26 cellular contexts compared by ENCODE assay signal in the genomic region with DNA sequence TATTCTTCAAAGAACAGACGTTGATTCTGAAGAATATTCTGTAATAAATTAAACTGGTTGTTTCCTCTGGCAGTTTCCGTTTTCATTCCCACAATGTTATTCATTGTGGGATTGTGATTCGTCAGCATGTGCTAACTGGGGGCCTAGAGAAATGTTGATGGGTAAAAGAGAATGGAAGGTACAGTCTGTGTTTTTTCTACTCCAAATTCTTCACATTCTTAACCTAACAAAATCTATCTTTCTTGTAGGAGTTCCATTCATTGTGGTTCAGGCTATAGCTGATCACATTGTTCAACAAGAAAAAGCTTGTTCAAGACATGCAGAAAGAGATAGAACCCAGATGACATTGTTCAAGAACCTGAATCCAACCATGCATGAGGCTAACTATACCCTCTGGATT. TPM values are rescaled to one million over a fixed set of nuclear protein-coding genes. Genes with fewer than 3 reads are reported as not detected.
DNase-seq lines count a peak whose midpoint lies in the region; ATAC-seq, FAIRE-seq and TF ChIP-seq lines count a peak whose summit lies in the region.
"Had no signal": no experiment of that assay in that cellular context is flagged by ENCODE, and none has a peak within 500 bp of the region (broad histone marks: within the 10 kb centered on the region; RNA-seq: fewer than 3 reads in every experiment).

No MANE protein-coding gene starts in this region.

- H3K9me3 ChIP-seq in H1 (ENCODE audit: insufficient read depth in 2 of 2, low read depth in 1 of 2, low read length in 1 of 2): no peaks in the 10 kb centered on the region
- H3K9me3 ChIP-seq in osteoblast (ENCODE audit: low read depth, low read length): no peaks in the 10 kb centered on the region
- H3K9me3 ChIP-seq: left ventricle myocardium inferior, stomach, upper lobe of left lung had no signal

- no peak overlapping the region for H2BK15ac ChIP-seq in H1 (ENCODE audit: low read length)

- no peaks in the 10 kb centered on the region for H3K4me1 Mint-ChIP-seq in activated CD8-positive, alpha-beta T cell treated with anti-CD3 and anti-CD28 coated beads, Interleukin-2, amount 10 ng/mL, durations not matched to agents 7 days and 5 days (ENCODE audit: low read depth)
- H3K4me1 Mint-ChIP-seq: activated naive CD8-positive, alpha-beta T cell treated with anti-CD3 and anti-CD28 coated beads, Interleukin-2, amount 50 U/mL, for 24 hours had no signal

- DNase-seq in EH (ENCODE audit: low read depth): peak; percentile 32
- peak; percentile 27 for DNase-seq in M059J (ENCODE audit: low read depth)
- DNase-seq in H1 (ENCODE audit: low read depth in 1 of 2, low spot score in 2 of 2): no peak
- DNase-seq in osteoblast (ENCODE audit: insufficient read length, low spot score, missing footprints): no peak
- no peak for DNase-seq in activated CD8-positive, alpha-beta T cell treated with anti-CD3 and anti-CD28 coated beads, Interleukin-2, amount 10 ng/mL, durations not matched to agents 7 days and 5 days
- no peak for DNase-seq in DMS 273 (lab: John Stamatoyannopoulos, UW; ENCODE audit: unreplicated experiment)
- no peak for DNase-seq in stimulated activated CD4-positive, alpha-beta T cell treated with anti-CD3 and anti-CD28 coated beads, Interleukin-4, amount 100 ng/mL, for 24 hours
- DNase-seq: activated CD8-positive, alpha-beta memory T cell treated with anti-CD3 and anti-CD28 coated beads, Interleukin-2, amount 50 U/mL, for 48 hours; activated effector memory CD4-positive, alpha-beta T cell treated with Interleukin-2 at 50 U/mL for 16 hours; activated naive CD8-positive, alpha-beta T cell treated with anti-CD3 and anti-CD28 coated beads, Interleukin-2, amount 50 U/mL, for 24 hours; DND-41; dorsolateral prefrontal cortex; left ventricle myocardium inferior; MM.1S; NCI-H146; NCI-H748 treated with DMSO at 0.1 percent for 48 hours; stimulated activated CD4-positive, alpha-beta T cell treated with anti-CD3 and anti-CD28 coated beads, Interleukin-2, amount 100 ng/mL, for 48 hours; stomach; upper lobe of left lung had no signal

- TF ChIP-seq CTCF in H1 (IDR thresholded peaks at IDR 0.05; ENCODE audit: control extremely low read depth in 1 of 3, insufficient read depth in 1 of 3, low read depth in 1 of 3, low read length in 3 of 3): no peak
- no peak for TF ChIP-seq CTCF in osteoblast (IDR thresholded peaks at IDR 0.05; ENCODE audit: extremely low read depth, low read depth, low read length)

- CTCF ChIA-PET in H1 (lab: Charles Lee; ENCODE audit: partially characterized antibody): no interaction called here
- CTCF ChIA-PET in activated CD8-positive, alpha-beta T cell treated with anti-CD3 and anti-CD28 coated beads, Interleukin-2, amount 10 ng/mL, durations not matched to agents 7 days and 5 days (lab: Charles Lee): no interaction called here

- H3K27me3 Mint-ChIP-seq in activated CD8-positive, alpha-beta T cell treated with anti-CD3 and anti-CD28 coated beads, Interleukin-2, amount 10 ng/mL, durations not matched to agents 7 days and 5 days (ENCODE audit: low read depth): peaks cover 24% of the 10 kb centered on the region

- H3K4me3 Mint-ChIP-seq in activated CD8-positive, alpha-beta T cell treated with anti-CD3 and anti-CD28 coated beads, Interleukin-2, amount 10 ng/mL, durations not matched to agents 7 days and 5 days: no peak overlapping the region
- H3K4me3 Mint-ChIP-seq: activated naive CD8-positive, alpha-beta T cell treated with anti-CD3 and anti-CD28 coated beads, Interleukin-2, amount 50 U/mL, for 24 hours had no signal

- H3K79me2 ChIP-seq in H1 (ENCODE audit: control insufficient read depth in 1 of 2, insufficient read depth in 2 of 2, low read length in 2 of 2) (no peaks in the 10 kb centered on the region), osteoblast (ENCODE audit: insufficient read depth, low read length) (no peaks in the 10 kb centered on the region)

- H3K23me2 ChIP-seq in H1 (ENCODE audit: low read depth, low read length): no peaks in the 10 kb centered on the region

- H4K8ac ChIP-seq in H1 (ENCODE audit: extremely low read depth, insufficient read depth, low read length): no peak overlapping the region

- ATAC-seq in activated CD8-positive, alpha-beta T cell treated with anti-CD3 and anti-CD28 coated beads, Interleukin-2, amount 10 ng/mL, durations not matched to agents 7 days and 5 days: no peak
- no peak for ATAC-seq in GM18519 (IDR thresholded peaks at IDR 0.05; ENCODE audit: low FRiP score, unreplicated experiment)
- ATAC-seq: activated naive CD8-positive, alpha-beta T cell treated with anti-CD3 and anti-CD28 coated beads, Interleukin-2, amount 50 U/mL, for 24 hours; Right ventricle myocardium inferior had no signal

- H3K4me1 ChIP-seq in H1 (replicated peaks in 1 of 4; ENCODE audit: control insufficient read depth in 3 of 4, insufficient read depth in 4 of 4, low read length in 3 of 4) (peaks cover 0 to 5% (median 0%) of the 10 kb centered on the region in 4 experiments; a peak in 1 of 7 replicates), osteoblast (ENCODE audit: insufficient read depth, low read length) (peaks cover 9% of the 10 kb centered on the region)
- H3K4me1 ChIP-seq: left ventricle myocardium inferior, stomach, upper lobe of left lung had no signal

- H3K27ac ChIP-seq in H1 (ENCODE audit: low read depth, low read length) (no peak overlapping the region), osteoblast (ENCODE audit: low read depth, low read length) (no peak overlapping the region)

- no peak overlapping the region for H3K27ac Mint-ChIP-seq in activated CD8-positive, alpha-beta T cell treated with anti-CD3 and anti-CD28 coated beads, Interleukin-2, amount 10 ng/mL, durations not matched to agents 7 days and 5 days
- H3K27ac Mint-ChIP-seq: activated naive CD8-positive, alpha-beta T cell treated with anti-CD3 and anti-CD28 coated beads, Interleukin-2, amount 50 U/mL, for 24 hours had no signal

- H3K4me2 ChIP-seq in H1 (ENCODE audit: insufficient read depth in 1 of 2, low read depth in 2 of 2, low read length in 2 of 2) (no peak overlapping the region), osteoblast (ENCODE audit: insufficient read depth, low read length) (no peak overlapping the region)
- H3K4me2 ChIP-seq: smooth muscle cell had no signal

- H3K4me3 ChIP-seq in H1 (ENCODE audit: extremely low read depth in 1 of 4, insufficient read depth in 2 of 4, low read depth in 3 of 4, low read length in 4 of 4) (no peak overlapping the region), osteoblast (ENCODE audit: insufficient read depth, low read length) (no peak overlapping the region)
- H3K4me3 ChIP-seq: smooth muscle cell, stomach had no signal

- no peak overlapping the region for H2BK120ac ChIP-seq in H1 (replicated peaks; ENCODE audit: low read depth, low read length)

- peak; percentile 39 for FAIRE-seq in H1 (lab: Jason Lieb, UNC)

- no peak overlapping the region for H3K14ac ChIP-seq in H1 (ENCODE audit: insufficient read length)

- H3K23ac ChIP-seq in H1 (ENCODE audit: insufficient read length): no peak overlapping the region

- no peaks in the 10 kb centered on the region for H3K36me3 Mint-ChIP-seq in activated CD8-positive, alpha-beta T cell treated with anti-CD3 and anti-CD28 coated beads, Interleukin-2, amount 10 ng/mL, durations not matched to agents 7 days and 5 days (ENCODE audit: low read depth)

- H3K9me3 Mint-ChIP-seq in activated CD8-positive, alpha-beta T cell treated with anti-CD3 and anti-CD28 coated beads, Interleukin-2, amount 10 ng/mL, durations not matched to agents 7 days and 5 days (ENCODE audit: insufficient read depth): no peaks in the 10 kb centered on the region
- H3K9me3 Mint-ChIP-seq: activated naive CD8-positive, alpha-beta T cell treated with anti-CD3 and anti-CD28 coated beads, Interleukin-2, amount 50 U/mL, for 24 hours had no signal

- no peak overlapping the region for H3K56ac ChIP-seq in H1 (replicated peaks; ENCODE audit: insufficient read length, low read depth, low read length)

- H2BK5ac ChIP-seq in H1 (ENCODE audit: low read depth, low read length): no peak overlapping the region

- TF ChIP-seq POLR2A in H1 (IDR thresholded peaks at IDR 0.05; ENCODE audit: control extremely low read depth in 1 of 2, low read depth in 2 of 2, low read length in 2 of 2): no peak

- H3K36me3 ChIP-seq in H1 (ENCODE audit: control insufficient read depth in 2 of 4, insufficient read depth in 4 of 4, low read length in 3 of 4) (no peaks in the 10 kb centered on the region), osteoblast (ENCODE audit: insufficient read depth, low read length) (no peaks in the 10 kb centered on the region)
- H3K36me3 ChIP-seq: left ventricle myocardium inferior, stomach, upper lobe of left lung had no signal

- no peak overlapping the region for H3K4ac ChIP-seq in H1 (replicated peaks; ENCODE audit: insufficient read length, low read depth, low read length)

- H4K20me1 ChIP-seq in H1 (replicated peaks in 1 of 2; ENCODE audit: control insufficient read depth in 1 of 2, insufficient read depth in 2 of 2, low read length in 2 of 2): no peaks in the 10 kb centered on the region
- no peaks in the 10 kb centered on the region for H4K20me1 ChIP-seq in osteoblast (ENCODE audit: insufficient read depth, low read length)

- no peak overlapping the region for H4K91ac ChIP-seq in H1 (replicated peaks; ENCODE audit: insufficient read length, low read length)

- 73% methylated on average over 3 of the region's 3 CpGs; no CpG with 5 or more reads in 1 of the 2 experiments for WGBS in H1 (ENCODE audit: extremely low coverage in 1 of 2, insufficient coverage in 1 of 2, insufficient read length in 1 of 2, insufficient replicate concordance in 2 of 2, low coverage in 1 of 2, low lambda C conversion rate in 2 of 2, missing lambda C conversion rate in 1 of 2), 2 experiments

- H2AFZ ChIP-seq in H1 (ENCODE audit: low read length) (peak overlapping the region; percentile 27; the same call in 1 of the 2 replicates), osteoblast (ENCODE audit: low read length) (peak overlapping the region; percentile 1)

- POLR2A ChIA-PET in H1 (lab: Charles Lee; ENCODE audit: partially characterized antibody): no interaction called here
- POLR2A ChIA-PET in activated CD8-positive, alpha-beta T cell treated with anti-CD3 and anti-CD28 coated beads, Interleukin-2, amount 10 ng/mL, durations not matched to agents 7 days and 5 days (lab: Charles Lee): no interaction called here

- TF ChIP-seq EP300 in H1 (IDR thresholded peaks at IDR 0.05; ENCODE audit: borderline replicate concordance in 1 of 2, low read depth in 2 of 2, low read length in 2 of 2): no peak

- no peak overlapping the region for H2BK20ac ChIP-seq in H1 (ENCODE audit: low read length)

- no peak overlapping the region for H4K5ac ChIP-seq in H1 (ENCODE audit: insufficient read length, low read depth, low read length)

- H3K9ac ChIP-seq in H1 (replicated peaks in 1 of 4; ENCODE audit: extremely low read depth in 1 of 4, low read depth in 3 of 4, low read length in 3 of 4): no peak overlapping the region

- no peak overlapping the region for H3K18ac ChIP-seq in H1 (ENCODE audit: extremely low read depth, low read length)

- H2BK12ac ChIP-seq in H1 (ENCODE audit: low read depth, low read length): no peak overlapping the region

- H3K79me1 ChIP-seq in H1 (ENCODE audit: low read depth, low read length): no peaks in the 10 kb centered on the region

- no peak for TF ChIP-seq RAD21 in H1 (IDR thresholded peaks at IDR 0.05 in 1 of 2, conservative IDR thresholded peaks at IDR 0.05 in 1 of 2; ENCODE audit: low read depth in 2 of 2, low read length in 2 of 2)

- H3K27me3 ChIP-seq in H1 (replicated peaks in 1 of 4; ENCODE audit: control insufficient read depth in 3 of 4, extremely low read depth in 1 of 4, insufficient read depth in 3 of 4, low read length in 3 of 4) (no peaks in the 10 kb centered on the region), osteoblast (ENCODE audit: insufficient read depth, low read length) (no peaks in the 10 kb centered on the region)
- H3K27me3 ChIP-seq: upper lobe of left lung had no signal

- H2AK5ac ChIP-seq in H1 (ENCODE audit: low read depth, low read length): no peak overlapping the region

RNA-seq across cellular contexts. Expression of a gene that starts 5.9 kb away (rescaled TPM):
- not detected in 2 replicates for total RNA-seq in M059J (2014; rRNA removed; shearing (Covaris generic))
- not detected in 2 replicates for total RNA-seq in H1 (2021; fragmentation: NEBNext Ultra II Directional; extraction: Animal tissue kit (Norgen Biotek cat#: 25700))
- polyA plus RNA-seq in H1 (2011; rRNA removed): 0.02 TPM in 1 of 2 replicates, not detected in the other
- polyA plus RNA-seq in H1 (2011; cell fraction: cytosol; rRNA removed): not detected
- not detected for polyA plus RNA-seq in H1 (2011; cell fraction: nucleus; rRNA removed)
- 0.11 to 0.31 TPM (median 0.16 TPM) in 3 of 4 replicates, not detected in the other for polyA plus RNA-seq in H1 (2012, experiment 1 of 2)
- polyA plus RNA-seq in H1 (2012, experiment 2 of 2): not detected
- polyA plus RNA-seq in H1 (2013, experiment 1 of 2): 0.57 TPM
- polyA plus RNA-seq in H1 (2013, experiment 2 of 2): 0.02 TPM
- not detected in 2 replicates for polyA minus RNA-seq in H1 (2011; rRNA and poly(A)+ RNA removed)
- polyA minus RNA-seq in H1 (2011; cell fraction: cytosol; rRNA and poly(A)+ RNA removed): not detected
- polyA minus RNA-seq in H1 (2011; cell fraction: nucleus; rRNA and poly(A)+ RNA removed): not detected
- under 0.01 TPM in 2 replicates for total RNA-seq in osteoblast
- total RNA-seq in activated CD8-positive, alpha-beta T cell treated with anti-CD3 and anti-CD28 coated beads, Interleukin-2, amount 10 ng/mL, durations not matched to agents 7 days and 5 days: not detected
- total RNA-seq: epithelial cell of proximal tubule; OCI-LY7; pulmonary artery endothelial cell; smooth muscle cell; T-helper 1 cell treated with Interleukin-12 subunit alpha and Interleukin-12 subunit beta and Interleukin-4 antibody, amounts not matched to agents 30 ng/mL and 1 ng/mL, for 36 hours had no signal
- polyA plus RNA-seq: smooth muscle cell had no signal

RNA-seq across cellular contexts. Expression of a gene that starts 53.7 kb away (rescaled TPM):
- total RNA-seq in M059J (2014; rRNA removed; shearing (Covaris generic)): 5.8 and 9.7 TPM in 2 replicates
- 0.22 and 0.92 TPM in 2 replicates for total RNA-seq in H1 (2021; fragmentation: NEBNext Ultra II Directional; extraction: Animal tissue kit (Norgen Biotek cat#: 25700))
- 0.03 and 0.11 TPM in 2 replicates for polyA plus RNA-seq in H1 (2011; rRNA removed)
- polyA plus RNA-seq in H1 (2011; cell fraction: cytosol; rRNA removed): 0.06 TPM
- 0.14 TPM for polyA plus RNA-seq in H1 (2011; cell fraction: nucleus; rRNA removed)
- 0.10 to 0.42 TPM (median 0.21 TPM) in 4 replicates for polyA plus RNA-seq in H1 (2012, experiment 1 of 2)
- not detected for polyA plus RNA-seq in H1 (2012, experiment 2 of 2)
- polyA plus RNA-seq in H1 (2013, experiment 1 of 2): 0.02 TPM
- polyA plus RNA-seq in H1 (2013, experiment 2 of 2): 0.02 TPM
- 0.06 and 0.51 TPM in 2 replicates for polyA minus RNA-seq in H1 (2011; rRNA and poly(A)+ RNA removed)
- polyA minus RNA-seq in H1 (2011; cell fraction: cytosol; rRNA and poly(A)+ RNA removed): not detected
- 0.40 TPM for polyA minus RNA-seq in H1 (2011; cell fraction: nucleus; rRNA and poly(A)+ RNA removed)
- under 0.01 and 0.88 TPM in 2 replicates for total RNA-seq in osteoblast
- not detected for total RNA-seq in activated CD8-positive, alpha-beta T cell treated with anti-CD3 and anti-CD28 coated beads, Interleukin-2, amount 10 ng/mL, durations not matched to agents 7 days and 5 days
- total RNA-seq: OCI-LY7; T-helper 1 cell treated with Interleukin-12 subunit alpha and Interleukin-12 subunit beta and Interleukin-4 antibody, amounts not matched to agents 30 ng/mL and 1 ng/mL, for 36 hours had no signal

Comparison
In these comparisons a context has a peak if more than half of its experiments do, and no peak if none do; other contexts are left out.
1. DNase-seq: peak in EH (single experiment) and M059J (single experiment); none in H1 (0 of 2), osteoblast (single experiment), activated CD8-positive, alpha-beta T cell treated with anti-CD3 and anti-CD28 coated beads, Interleukin-2, amount 10 ng/mL, durations not matched to agents 7 days and 5 days (single experiment), DMS 273 (single experiment) and stimulated activated CD4-positive, alpha-beta T cell treated with anti-CD3 and anti-CD28 coated beads, Interleukin-4, amount 100 ng/mL, for 24 hours (single experiment).